Comparison of ENCODE assay signal across 8 cellular contexts in the genomic region with DNA sequence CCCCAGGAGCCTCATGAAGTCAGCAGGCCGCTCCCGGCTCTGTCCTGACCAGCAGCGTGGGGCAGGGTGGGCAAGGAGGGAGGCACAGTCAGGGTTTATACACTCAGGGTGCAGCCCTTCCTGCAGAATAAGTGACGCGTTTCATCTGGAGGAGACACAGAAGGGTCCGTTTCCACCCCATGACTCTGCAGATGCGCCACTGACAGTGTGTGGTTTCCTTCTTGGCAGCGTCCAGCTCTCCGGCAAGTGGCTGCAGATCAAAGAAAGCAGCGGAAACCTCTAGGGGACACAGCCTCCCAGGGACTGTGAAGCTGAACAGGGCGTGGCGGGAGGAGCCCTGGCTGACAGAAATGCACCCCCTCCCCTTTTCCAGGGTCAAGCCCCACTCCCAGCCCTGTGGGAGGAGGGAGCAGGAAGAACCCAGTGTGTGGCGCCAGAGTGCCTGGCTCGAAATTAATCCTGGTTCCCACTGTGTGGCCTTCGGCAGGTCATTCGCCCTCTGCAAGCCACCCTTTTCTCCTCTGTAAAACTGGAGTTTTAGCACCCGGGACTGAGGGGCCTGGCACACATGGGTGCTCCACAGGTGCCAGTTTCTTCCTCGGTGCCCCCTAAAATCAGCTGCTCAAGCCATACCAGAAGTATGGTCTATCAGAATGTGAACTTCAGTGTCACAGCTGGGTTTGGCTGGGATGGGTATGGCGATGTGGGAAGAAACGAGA. TPM values are rescaled to one million over a fixed set of nuclear protein-coding genes. Genes with fewer than 3 reads are reported as not detected.
DNase-seq lines count a peak whose midpoint lies in the region; ATAC-seq lines count a peak whose summit lies in the region.

No MANE protein-coding gene starts in this region.

- peaks cover 4% of the 10 kb centered on the region for H3K36me3 Mint-ChIP-seq in activated CD4-positive, alpha-beta T cell treated with anti-CD3 and anti-CD28 coated beads for 36 hours (ENCODE audit: low read depth)

- peaks cover 20% of the 10 kb centered on the region for H3K4me1 Mint-ChIP-seq in activated CD4-positive, alpha-beta T cell treated with anti-CD3 and anti-CD28 coated beads for 36 hours

- WGBS in mesodermal cell (ENCODE audit: insufficient coverage in 2 of 2), 2 experiments, result 77 to 80% methylated on average over 16 to 17 of the region's 20 CpGs

- DNase-seq in activated CD4-positive, alpha-beta T cell treated with anti-CD3 and anti-CD28 coated beads for 36 hours, result peak; percentile 49
- no peak for DNase-seq in activated CD4-positive, alpha-beta T cell treated with anti-CD3 and anti-CD28 coated beads for 1 hour
- DNase-seq in SJCRH30 (peak; percentile 60 to 65), ecto neural progenitor cell (ENCODE audit: low spot score) (peak; percentile 79), SW 1271 (lab: John Stamatoyannopoulos, UW) (no peak)

- peak overlapping the region; percentile 55 for H3K27ac Mint-ChIP-seq in activated CD4-positive, alpha-beta T cell treated with anti-CD3 and anti-CD28 coated beads for 36 hours

- H3K4me3 Mint-ChIP-seq in activated CD4-positive, alpha-beta T cell treated with anti-CD3 and anti-CD28 coated beads for 36 hours, result no peak overlapping the region

- peak; percentile 75 for ATAC-seq in activated CD4-positive, alpha-beta T cell treated with anti-CD3 and anti-CD28 coated beads for 36 hours
- ATAC-seq in GM21423 (IDR thresholded peaks at IDR 0.05; ENCODE audit: unreplicated experiment), result no peak
- no peak for ATAC-seq in GM21737 (IDR thresholded peaks at IDR 0.05; ENCODE audit: unreplicated experiment)

- intact Hi-C loops in activated CD4-positive, alpha-beta T cell treated with anti-CD3 and anti-CD28 coated beads for 36 hours (cut with DNase I, micrococcal nuclease), result no loop called here

- H3K4me3 ChIP-seq in SJCRH30, result peak overlapping the region; percentile 12
- no peak overlapping the region for H3K4me3 ChIP-seq in mesodermal cell (ENCODE audit: extremely low read depth, insufficient read depth, low read length, poor library complexity, severe bottlenecking)

- POLR2A ChIA-PET in activated CD4-positive, alpha-beta T cell treated with anti-CD3 and anti-CD28 coated beads for 36 hours (lab: Charles Lee), result no interaction called here

- H3K36me3 ChIP-seq in SJCRH30, result no peaks in the 10 kb centered on the region
- H3K36me3 ChIP-seq in mesodermal cell (ENCODE audit: control insufficient read depth, insufficient read depth, low read length), result no peaks in the 10 kb centered on the region

- H3K9me3 ChIP-seq in SJCRH30 (replicated peaks), result no peaks in the 10 kb centered on the region
- peaks cover 14% of the 10 kb centered on the region for H3K9me3 ChIP-seq in mesodermal cell (ENCODE audit: control insufficient read depth, low read length)

- H3K4me1 ChIP-seq in SJCRH30 (peaks cover 3% of the 10 kb centered on the region; the same call in 1 of the 2 replicates), mesodermal cell (ENCODE audit: control insufficient read depth, insufficient read depth, low read length, poor library complexity, severe bottlenecking) (peaks cover 13% of the 10 kb centered on the region)

- no peaks in the 10 kb centered on the region for H3K27me3 ChIP-seq in SJCRH30

- CTCF ChIA-PET in activated CD4-positive, alpha-beta T cell treated with anti-CD3 and anti-CD28 coated beads for 36 hours (lab: Charles Lee), result interaction anchor here (1.0 to 3.0 kb wide), 7 partner anchors 12 to 172 kb away, joined by 3 to 9 read pairs (median 4); no protein-coding TSS in a partner anchor

- H3K9me3 Mint-ChIP-seq in activated CD4-positive, alpha-beta T cell treated with anti-CD3 and anti-CD28 coated beads for 36 hours (ENCODE audit: low read depth), result peaks cover 10% of the 10 kb centered on the region

- no peaks in the 10 kb centered on the region for H3K27me3 Mint-ChIP-seq in activated CD4-positive, alpha-beta T cell treated with anti-CD3 and anti-CD28 coated beads for 36 hours

- H3K27ac ChIP-seq in SJCRH30 (no peak overlapping the region), mesodermal cell (ENCODE audit: low read depth, low read length, severe bottlenecking) (peak overlapping the region; percentile 36)

RNA-seq across cellular contexts. Expression of gene TBC1D14, which starts 17.3 kb away (rescaled TPM):
- total RNA-seq in activated CD4-positive, alpha-beta T cell treated with anti-CD3 and anti-CD28 coated beads for 36 hours, result 10 to 100 TPM; 36.7 to 44.0 TPM
- total RNA-seq in SJCRH30 (2014; rRNA removed; shearing (Covaris generic)), result 54.5 and 58.0 TPM in 2 replicates
- polyA plus RNA-seq in mesodermal cell (2013, experiment 1 of 2), result 24.7 TPM
- 23.1 TPM for polyA plus RNA-seq in mesodermal cell (2013, experiment 2 of 2)

Comparison
In these comparisons a context has a peak if more than half of its experiments do, and no peak if none do; other contexts are left out.
1. DNase-seq: peak in activated CD4-positive, alpha-beta T cell treated with anti-CD3 and anti-CD28 coated beads for 36 hours (single experiment), SJCRH30 (2 of 2) and ecto neural progenitor cell (single experiment); none in activated CD4-positive, alpha-beta T cell treated with anti-CD3 and anti-CD28 coated beads for 1 hour (single experiment) and SW 1271 (0 of 2).